8 cellular contexts compared by ENCODE assay signal in the genomic region with DNA sequence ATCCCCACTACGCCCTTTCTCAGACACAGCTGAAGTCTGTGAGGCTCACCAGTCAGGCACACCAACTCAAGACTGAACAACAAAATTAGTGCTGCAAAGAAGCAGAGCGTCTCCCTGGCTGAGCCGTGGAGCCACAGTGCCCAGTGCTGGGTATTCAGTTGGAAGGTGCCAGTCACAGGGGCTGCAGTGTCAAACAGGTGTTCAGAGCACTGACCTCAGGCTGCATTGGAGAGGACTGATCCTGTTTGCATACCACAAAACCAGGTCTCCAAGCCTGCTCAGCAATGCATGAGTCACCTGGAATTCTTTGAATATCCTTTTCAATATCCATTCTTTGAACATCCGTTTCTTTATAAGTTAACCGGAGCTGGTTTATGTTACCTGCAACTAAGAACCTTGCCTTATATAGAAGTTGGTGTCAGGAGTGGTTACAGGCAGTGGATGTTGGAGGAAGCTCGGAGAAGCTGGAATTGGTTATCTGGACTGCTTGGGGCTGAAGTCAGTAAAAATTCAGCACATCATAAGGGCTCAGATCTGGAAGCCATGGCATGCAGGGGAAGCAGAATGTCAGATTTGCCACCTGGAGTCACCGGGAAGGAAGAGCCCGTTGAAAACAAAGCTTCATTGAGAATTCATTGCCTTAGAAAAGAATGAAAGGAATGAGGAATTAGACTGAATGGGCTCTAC. TPM values are rescaled to one million over a fixed set of nuclear protein-coding genes. Genes with fewer than 3 reads are reported as not detected.
DNase-seq lines count a peak whose midpoint lies in the region; FAIRE-seq and TF ChIP-seq lines count a peak whose summit lies in the region.

No MANE protein-coding gene starts in this region.

- H3K9me3 Mint-ChIP-seq in chondrocyte (ENCODE audit: low read depth) (peaks cover 4% of the 10 kb centered on the region), osteocyte (ENCODE audit: unreplicated experiment) (peaks cover 4% of the 10 kb centered on the region)

- H3K27ac Mint-ChIP-seq in chondrocyte (ENCODE audit: unreplicated experiment) (peak overlapping the region; percentile 39), osteocyte (ENCODE audit: unreplicated experiment) (no peak overlapping the region)

- H3K4me3 Mint-ChIP-seq in chondrocyte (ENCODE audit: unreplicated experiment): no peak overlapping the region
- H3K4me3 Mint-ChIP-seq in osteocyte (ENCODE audit: unreplicated experiment): no peak overlapping the region

- peaks cover 21% of the 10 kb centered on the region for H3K4me1 ChIP-seq in mesodermal cell (ENCODE audit: control insufficient read depth, insufficient read depth, low read length, poor library complexity, severe bottlenecking)

- peak; percentile 58 for FAIRE-seq in HTR-8/SVneo (lab: Jason Lieb, UNC)

- TF ChIP-seq CTCF in chondrocyte (IDR thresholded peaks at IDR 0.05): no peak
- TF ChIP-seq CTCF in osteocyte (IDR thresholded peaks at IDR 0.05): no peak

- peaks cover 17% of the 10 kb centered on the region for H3K4me1 Mint-ChIP-seq in chondrocyte (ENCODE audit: low read depth)
- H3K4me1 Mint-ChIP-seq in osteocyte (ENCODE audit: unreplicated experiment): peaks cover 15% of the 10 kb centered on the region

- H3K27ac ChIP-seq in mesodermal cell (ENCODE audit: low read depth, low read length, severe bottlenecking): peak overlapping the region; percentile 69

- 45 to 46% methylated on average over 6 to 8 of the region's 8 CpGs for WGBS in mesodermal cell (ENCODE audit: insufficient coverage in 2 of 2), 2 experiments

- H3K27me3 Mint-ChIP-seq in chondrocyte (ENCODE audit: low read depth) (no peaks in the 10 kb centered on the region), osteocyte (ENCODE audit: unreplicated experiment) (no peaks in the 10 kb centered on the region)

- DNase-seq in D341Med (ENCODE audit: low spot score) (peak; percentile 38), HTR-8/SVneo (ENCODE audit: insufficient read length, low spot score) (no peak), chondrocyte (ENCODE audit: low spot score) (peak; percentile 38), SHP77 (lab: John Stamatoyannopoulos, UW) (no peak), GOT3 (lab: John Stamatoyannopoulos, UW) (no peak), osteocyte (ENCODE audit: extremely low spot score, unreplicated experiment) (no peak)
- no peak for DNase-seq in activated CD4-positive, alpha-beta T cell treated with anti-CD3 and anti-CD28 coated beads for 4 hours

- no peaks in the 10 kb centered on the region for H3K36me3 ChIP-seq in mesodermal cell (ENCODE audit: control insufficient read depth, insufficient read depth, low read length)

- H3K9me3 ChIP-seq in mesodermal cell (ENCODE audit: control insufficient read depth, low read length): no peaks in the 10 kb centered on the region

- H3K36me3 Mint-ChIP-seq in chondrocyte (ENCODE audit: low read depth) (peaks cover 2% of the 10 kb centered on the region), osteocyte (ENCODE audit: unreplicated experiment) (no peaks in the 10 kb centered on the region)

- H3K4me3 ChIP-seq in mesodermal cell (ENCODE audit: extremely low read depth, insufficient read depth, low read length, poor library complexity, severe bottlenecking): no peak overlapping the region

RNA-seq across cellular contexts. Expression of gene PDGFB, which starts 30.3 kb away (rescaled TPM):
- 10.5 to 16.9 TPM (median 16.5 TPM) in 3 replicates for total RNA-seq in chondrocyte
- polyA plus RNA-seq in mesodermal cell (2013, experiment 1 of 2): 25.4 TPM
- polyA plus RNA-seq in mesodermal cell (2013, experiment 2 of 2): 17.3 TPM
- total RNA-seq in osteocyte: 16.8 and 20.0 TPM in 2 replicates

Comparison
In these comparisons a context has a peak if more than half of its experiments do, and no peak if none do; other contexts are left out.
1. DNase-seq: peak in D341Med (single experiment) and chondrocyte (single experiment); none in HTR-8/SVneo (single experiment), activated CD4-positive, alpha-beta T cell treated with anti-CD3 and anti-CD28 coated beads for 4 hours (0 of 2), SHP77 (0 of 2), GOT3 (single experiment) and osteocyte (single experiment).